In the genomic region with DNA sequence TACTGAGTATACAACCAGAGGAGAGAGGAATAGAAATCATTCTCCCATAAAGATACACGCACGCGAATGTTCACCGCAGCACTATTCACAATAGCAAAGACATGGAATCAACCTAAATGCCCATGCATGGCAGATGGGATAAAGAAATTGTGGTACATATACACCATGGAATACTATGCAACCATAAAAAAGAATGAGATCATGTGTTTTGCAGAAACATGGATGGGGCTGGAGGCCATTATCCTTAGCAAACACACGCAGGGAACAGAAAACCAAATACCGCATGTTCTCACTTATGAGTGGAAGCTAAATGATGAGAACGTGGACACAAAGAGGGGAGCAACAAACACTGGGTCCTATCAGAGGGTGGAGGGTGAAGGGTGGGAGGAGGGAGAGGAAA, we compare ENCODE assay signal across 28 cellular contexts.
"Had no signal": no experiment of that assay in that cellular context is flagged by ENCODE, and none has a peak within 500 bp of the region (broad histone marks: within the 10 kb centered on the region; RNA-seq: fewer than 3 reads in every experiment).

No MANE protein-coding gene starts in this region.

- H3K36me3 Mint-ChIP-seq: stimulated activated memory B cell treated with anti-CD40 and anti-IgM and Interleukin-4, amounts not matched to agents 10 μg/mL and 1 μg/mL and 100 μg/mL, for 72 hours had no signal

- ATAC-seq: esophagus mucosa; foreskin keratinocyte; heart right ventricle; left colon; left ventricle myocardium superior; lower lobe of right lung; stimulated activated memory B cell treated with anti-CD40 and anti-IgM and Interleukin-4, amounts not matched to agents 10 μg/mL and 1 μg/mL and 100 μg/mL, for 72 hours; stimulated activated naive CD8-positive, alpha-beta T cell treated with anti-CD3 and anti-CD28 coated beads, Interleukin-15, Interleukin-2, amounts not matched to agents 100 U/mL and 50 U/mL, for 24 hours had no signal

- H3K36me3 ChIP-seq: colonic mucosa, prostate gland, right atrium auricular region, sigmoid colon, vagina had no signal

- H3K4me3 ChIP-seq: colonic mucosa, heart right ventricle, prostate gland, right atrium auricular region, sigmoid colon, testis, tibial artery, vagina had no signal

- H3K4me1 ChIP-seq: foreskin keratinocyte, prostate gland had no signal

- H3K27me3 Mint-ChIP-seq: dendritic cell treated with granulocyte-macrophage colony-stimulating factor and Interleukin-4, amounts not matched to agents 40 ng/mL and 50 ng/mL, for 4 days; stimulated activated memory B cell treated with anti-CD40 and anti-IgM and Interleukin-4, amounts not matched to agents 10 μg/mL and 1 μg/mL and 100 μg/mL, for 72 hours had no signal

- H3K4me3 Mint-ChIP-seq: dendritic cell treated with granulocyte-macrophage colony-stimulating factor and Interleukin-4, amounts not matched to agents 40 ng/mL and 50 ng/mL, for 4 days; nephron progenitor cell; stimulated activated memory B cell treated with anti-CD40 and anti-IgM and Interleukin-4, amounts not matched to agents 10 μg/mL and 1 μg/mL and 100 μg/mL, for 72 hours had no signal

- H3K27ac Mint-ChIP-seq: endodermal cell had no signal

- H3K9me3 Mint-ChIP-seq: dendritic cell treated with granulocyte-macrophage colony-stimulating factor and Interleukin-4, amounts not matched to agents 40 ng/mL and 50 ng/mL, for 4 days; nephron progenitor cell; stimulated activated memory B cell treated with anti-CD40 and anti-IgM and Interleukin-4, amounts not matched to agents 10 μg/mL and 1 μg/mL and 100 μg/mL, for 72 hours had no signal

- H3K27ac ChIP-seq: epithelial cell of prostate, foreskin keratinocyte, lower lobe of right lung, testis had no signal

- H3K9me3 ChIP-seq: colonic mucosa, heart right ventricle, lower lobe of right lung, prostate gland, right atrium auricular region, sigmoid colon, testis, tibial artery, upper lobe of left lung, vagina had no signal

- DNase-seq: colonic mucosa; effector CD8-positive, alpha-beta T cell; foreskin keratinocyte; glutamatergic neuron; heart right ventricle; hippocampal formation; islet precursor cell; kidney glomerular epithelial cell; left colon; left ventricle myocardium superior; lower lobe of right lung; nephron progenitor cell; nucleus accumbens; sigmoid colon; stimulated activated CD4-positive, alpha-beta T cell treated with anti-CD3 and anti-CD28 coated beads, Interleukin-4, amount 100 ng/mL, for 4 hours; stimulated activated naive CD8-positive, alpha-beta T cell treated with anti-CD3 and anti-CD28 coated beads, Interleukin-15, Interleukin-2, amounts not matched to agents 100 U/mL and 50 U/mL, for 24 hours; substantia nigra; tibial artery; upper lobe of left lung had no signal

- H3K27me3 ChIP-seq: colonic mucosa, foreskin keratinocyte, heart right ventricle, right atrium auricular region, sigmoid colon, testis, tibial artery, upper lobe of left lung, vagina had no signal
